ENCODE assay signal across 1 cellular context in the genomic region with DNA sequence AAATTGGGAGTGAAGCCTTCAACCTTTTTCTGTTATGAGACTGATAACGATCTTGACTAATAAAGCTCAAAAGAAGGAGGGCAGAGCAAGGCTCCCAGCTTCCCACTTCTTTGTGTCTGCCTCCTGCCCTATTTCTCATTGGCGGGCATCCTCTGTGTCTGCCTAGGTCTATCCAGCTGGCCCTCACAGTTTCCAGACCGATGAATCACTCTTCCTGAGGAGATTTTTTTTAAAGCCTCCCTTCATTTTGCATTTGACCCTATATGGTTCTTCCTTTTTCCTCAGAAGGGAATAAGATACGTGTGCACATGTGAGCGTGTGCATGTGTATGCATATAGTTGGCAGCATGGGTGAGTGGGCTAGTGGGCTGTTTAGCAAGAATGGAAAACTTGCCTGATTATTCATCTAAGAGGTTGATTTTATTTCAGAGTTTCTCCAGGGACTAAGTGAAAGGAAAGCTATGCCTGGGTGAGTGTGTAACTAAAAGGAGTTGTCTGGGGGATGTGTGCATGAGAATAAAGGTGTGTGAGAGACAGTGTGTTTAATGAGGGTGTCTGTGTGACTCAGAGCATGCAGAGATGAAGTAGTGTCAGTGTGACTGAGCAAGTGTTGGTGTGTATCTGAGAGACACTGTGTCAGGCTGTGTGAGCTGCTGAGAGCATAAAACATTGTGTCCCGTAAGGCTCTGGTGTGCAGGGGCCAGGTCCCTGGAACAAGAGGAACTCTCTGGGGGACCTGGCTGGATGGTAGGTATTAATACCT.
TF ChIP-seq lines count a peak whose summit lies in the region.

No MANE protein-coding gene starts in this region.

TF ChIP-seq in WTC11, 78 proteins besides CTCF, POLR2A, EP300 and RAD21 (continued from another document):
- no peak for TF ChIP-seq ZBTB21 (CRISPR knock-in tag; IDR thresholded peaks at IDR 0.05; ENCODE audit: borderline replicate concordance)
- TF ChIP-seq, protein P1, sequence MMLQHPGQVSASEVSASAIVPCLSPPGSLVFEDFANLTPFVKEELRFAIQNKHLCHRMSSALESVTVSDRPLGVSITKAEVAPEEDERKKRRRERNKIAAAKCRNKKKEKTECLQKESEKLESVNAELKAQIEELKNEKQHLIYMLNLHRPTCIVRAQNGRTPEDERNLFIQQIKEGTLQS (CRISPR knock-in tag; conservative IDR thresholded peaks at IDR 0.05) = no peak
- TF ChIP-seq NR2C2 (CRISPR knock-in tag; IDR thresholded peaks at IDR 0.05) = no peak
- TF ChIP-seq ATF1 (CRISPR knock-in tag; IDR thresholded peaks at IDR 0.05) = no peak
- TF ChIP-seq ETV6 (CRISPR knock-in tag; IDR thresholded peaks at IDR 0.05) = no peak
- TF ChIP-seq, protein P2, sequence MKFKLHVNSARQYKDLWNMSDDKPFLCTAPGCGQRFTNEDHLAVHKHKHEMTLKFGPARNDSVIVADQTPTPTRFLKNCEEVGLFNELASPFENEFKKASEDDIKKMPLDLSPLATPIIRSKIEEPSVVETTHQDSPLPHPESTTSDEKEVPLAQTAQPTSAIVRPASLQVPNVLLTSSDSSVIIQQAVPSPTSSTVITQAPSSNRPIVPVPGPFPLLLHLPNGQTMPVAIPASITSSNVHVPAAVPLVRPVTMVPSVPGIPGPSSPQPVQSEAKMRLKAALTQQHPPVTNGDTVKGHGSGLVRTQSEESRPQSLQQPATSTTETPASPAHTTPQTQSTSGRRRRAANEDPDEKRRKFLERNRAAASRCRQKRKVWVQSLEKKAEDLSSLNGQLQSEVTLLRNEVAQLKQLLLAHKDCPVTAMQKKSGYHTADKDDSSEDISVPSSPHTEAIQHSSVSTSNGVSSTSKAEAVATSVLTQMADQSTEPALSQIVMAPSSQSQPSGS (CRISPR knock-in tag; IDR thresholded peaks at IDR 0.05; ENCODE audit: borderline replicate concordance, low read depth) = no peak
